Comparison of ENCODE assay signal across 29 cellular contexts in genomic region chr15:35142578-35142977, GRCh38. TPM values are rescaled to one million over a fixed set of nuclear protein-coding genes. Genes with fewer than 3 reads are reported as not detected.
DNase-seq lines count a peak whose midpoint lies in the region; ATAC-seq, FAIRE-seq and TF ChIP-seq lines count a peak whose summit lies in the region.
"Had no signal": no experiment of that assay in that cellular context is flagged by ENCODE, and none has a peak within 500 bp of the region (broad histone marks: within the 10 kb centered on the region; RNA-seq: fewer than 3 reads in every experiment).

No MANE protein-coding gene starts in this region.

- WGBS in IMR-90 (ENCODE audit: extremely low coverage in 2 of 2, insufficient read length in 1 of 2), 2 experiments: no CpG with 5 or more reads among the region's 3 CpGs
- 33 to 91% methylated on average over 1 to 3 of the region's 3 CpGs for WGBS in endodermal cell (ENCODE audit: insufficient coverage in 1 of 2, insufficient read length in 1 of 2), 2 experiments

- TF ChIP-seq CTCF in IMR-90 (conservative IDR thresholded peaks at IDR 0.05; ENCODE audit: low read depth, low read length) (no peak), endodermal cell (conservative IDR thresholded peaks at IDR 0.05) (no peak), omental fat pad (IDR thresholded peaks at IDR 0.05) (no peak), gastrocnemius medialis (IDR thresholded peaks at IDR 0.05 in 4 of 5, conservative IDR thresholded peaks at IDR 0.05 in 1 of 5) (no peak)

- H2BK120ac ChIP-seq in IMR-90 (ENCODE audit: low read depth, low read length): peak overlapping the region; percentile 100

- CTCF ChIA-PET in IMR-90 (lab: Yijun Ruan, JAX): interaction anchor here (0.7 kb wide), 1 partner anchor 84 kb away, joined by 4 read pairs; no protein-coding TSS in a partner anchor

- peaks cover 3% of the 10 kb centered on the region for H3K4me1 Mint-ChIP-seq in endodermal cell
- H3K4me1 Mint-ChIP-seq: activated naive CD8-positive, alpha-beta T cell treated with anti-CD3 and anti-CD28 coated beads, Interleukin-2, amount 50 U/mL, for 24 hours; H9; immature natural killer cell had no signal

- H3K23ac ChIP-seq in IMR-90 (ENCODE audit: low read depth, low read length): peak overlapping the region; percentile 99

- H2BK20ac ChIP-seq in IMR-90 (ENCODE audit: low read depth, low read length): peak overlapping the region; percentile 99

- TF ChIP-seq RAD21 in IMR-90 (IDR thresholded peaks at IDR 0.05; ENCODE audit: low read length): no peak

- BruUV-seq in IMR-90 (replicated peaks; lab: Mats Ljungman, UMichigan): no TSS peak

- H3K79me1 ChIP-seq in IMR-90 (ENCODE audit: low read depth in 1 of 2, low read length in 2 of 2): no peaks in the 10 kb centered on the region

- H2BK15ac ChIP-seq in IMR-90 (ENCODE audit: low read depth, low read length): peak overlapping the region; percentile 100

- no peaks in the 10 kb centered on the region for H3K79me2 ChIP-seq in ACC112 (ENCODE audit: control insufficient read depth, insufficient read depth, low read length, unreplicated experiment)

- no peak overlapping the region for H3K4me3 Mint-ChIP-seq in endodermal cell
- H3K4me3 Mint-ChIP-seq: activated naive CD8-positive, alpha-beta T cell treated with anti-CD3 and anti-CD28 coated beads, Interleukin-2, amount 50 U/mL, for 24 hours; H9; immature natural killer cell; neural crest cell; WTC11 had no signal

- peak overlapping the region; percentile 77 for H2AFZ ChIP-seq in ACC112 (ENCODE audit: low read length, unreplicated experiment)
- peak overlapping the region; percentile 92 for H2AFZ ChIP-seq in IMR-90 (replicated peaks; ENCODE audit: low read length, poor library complexity)

- H3K9me3 Mint-ChIP-seq in endodermal cell: no peaks in the 10 kb centered on the region
- H3K9me3 Mint-ChIP-seq: activated naive CD8-positive, alpha-beta T cell treated with anti-CD3 and anti-CD28 coated beads, Interleukin-2, amount 50 U/mL, for 24 hours; neural crest cell had no signal

- H3K27me3 ChIP-seq in ACC112 (ENCODE audit: insufficient read depth, low read length) (no peaks in the 10 kb centered on the region), IMR-90 (ENCODE audit: control insufficient read depth, insufficient read depth, low read length) (no peaks in the 10 kb centered on the region), endodermal cell (ENCODE audit: control insufficient read depth, insufficient read depth, low read length, poor library complexity, severe bottlenecking) (no peaks in the 10 kb centered on the region), gastrocnemius medialis (no peaks in the 10 kb centered on the region)
- H3K27me3 ChIP-seq: cardiac muscle cell, stomach, upper lobe of left lung had no signal

- H2AK5ac ChIP-seq in IMR-90 (ENCODE audit: low read depth, low read length): peak overlapping the region; percentile 93

- H3K4ac ChIP-seq in IMR-90 (ENCODE audit: low read depth, low read length): peak overlapping the region; percentile 100

- peak overlapping the region; percentile 93 for H3K56ac ChIP-seq in IMR-90 (ENCODE audit: extremely low read depth, insufficient read depth, low read length)

- no peaks in the 10 kb centered on the region for H3K27me3 Mint-ChIP-seq in endodermal cell (ENCODE audit: insufficient read depth)
- H3K27me3 Mint-ChIP-seq: activated naive CD8-positive, alpha-beta T cell treated with anti-CD3 and anti-CD28 coated beads, Interleukin-2, amount 50 U/mL, for 24 hours had no signal

- H3K36me3 Mint-ChIP-seq in endodermal cell (ENCODE audit: low read depth): no peaks in the 10 kb centered on the region
- H3K36me3 Mint-ChIP-seq: immature natural killer cell had no signal

- no peak overlapping the region for H3K4me3 ChIP-seq in ACC112 (ENCODE audit: low read depth, low read length)
- no peak overlapping the region for H3K4me3 ChIP-seq in IMR-90 (ENCODE audit: insufficient read depth, low read depth, low read length)
- H3K4me3 ChIP-seq in endodermal cell (ENCODE audit: low read length): no peak overlapping the region
- H3K4me3 ChIP-seq in gastrocnemius medialis: no peak overlapping the region
- H3K4me3 ChIP-seq: cardiac muscle cell, stomach, upper lobe of left lung had no signal

- no peaks in the 10 kb centered on the region for H4K20me1 ChIP-seq in IMR-90 (ENCODE audit: insufficient read depth, low read length)

- peak overlapping the region; percentile 80 for H2AK9ac ChIP-seq in IMR-90 (replicated peaks; ENCODE audit: low read depth, low read length, poor library complexity)

- peak overlapping the region; percentile 76 for H3K4me2 ChIP-seq in IMR-90 (ENCODE audit: low read depth, low read length)

- 0 out of 2 replicates have a peak, but pooled peaks cover 2% of the 10 kb centered on the region for H3K9me3 ChIP-seq in IMR-90 (ENCODE audit: control insufficient read depth, insufficient read depth, low read length)
- no peaks in the 10 kb centered on the region for H3K9me3 ChIP-seq in endodermal cell (ENCODE audit: control insufficient read depth, low read length)
- no peaks in the 10 kb centered on the region for H3K9me3 ChIP-seq in gastrocnemius medialis
- H3K9me3 ChIP-seq: stomach, upper lobe of left lung had no signal

- peak overlapping the region; percentile 99 for H2BK5ac ChIP-seq in IMR-90 (ENCODE audit: low read depth, low read length, poor library complexity, severe bottlenecking)

- H3K36me3 ChIP-seq in ACC112 (ENCODE audit: insufficient read depth, low read length) (no peaks in the 10 kb centered on the region), IMR-90 (ENCODE audit: control insufficient read depth, insufficient read depth, low read length) (no peaks in the 10 kb centered on the region), endodermal cell (ENCODE audit: control insufficient read depth, insufficient read depth, low read length) (no peaks in the 10 kb centered on the region), gastrocnemius medialis (no peaks in the 10 kb centered on the region)
- H3K36me3 ChIP-seq: cardiac muscle cell, stomach, upper lobe of left lung had no signal

- peaks cover 11% of the 10 kb centered on the region for H3K9me1 ChIP-seq in IMR-90 (ENCODE audit: insufficient read depth, low read length)

- dilution Hi-C loops in IMR-90 (cut with HindIII; ENCODE audit: low sequenced_read_pairs, unreplicated experiment): no loop called here

- intact Hi-C loops in IMR-90 (cut with micrococcal nuclease): no loop called here
- intact Hi-C loops in gastrocnemius medialis (cut with DNase I; ENCODE audit: low total_unique reads): no loop called here

- no peak for FAIRE-seq in GM12891 (lab: Jason Lieb, UNC)
- FAIRE-seq: endothelial cell of umbilical vein had no signal

- H3K9ac ChIP-seq in IMR-90 (ENCODE audit: low read depth, low read length) (peak overlapping the region; percentile 77), endodermal cell (ENCODE audit: extremely low read depth, low read length, poor library complexity, severe bottlenecking) (no peak overlapping the region)

- H3K27ac Mint-ChIP-seq in endodermal cell: no peak overlapping the region
- H3K27ac Mint-ChIP-seq: activated naive CD8-positive, alpha-beta T cell treated with anti-CD3 and anti-CD28 coated beads, Interleukin-2, amount 50 U/mL, for 24 hours; H9; immature natural killer cell; WTC11 had no signal

- in situ Hi-C loops in IMR-90 (cut with MboI; ENCODE audit: low sequenced_read_pairs) (no loop called here), gastrocnemius medialis (cut with MboI; ENCODE audit: low sequenced_read_pairs in 4 of 4) (no loop called here)

- H4K91ac ChIP-seq in IMR-90 (ENCODE audit: insufficient read depth, low read depth, low read length): peak overlapping the region; percentile 100

- peak overlapping the region; percentile 95 for H3K27ac ChIP-seq in ACC112 (ENCODE audit: low read depth, low read length)
- peak overlapping the region; percentile 95 for H3K27ac ChIP-seq in IMR-90 (ENCODE audit: insufficient read depth, low read length)
- peak overlapping the region; percentile 13 for H3K27ac ChIP-seq in endodermal cell (ENCODE audit: low read depth, low read length)
- no peak overlapping the region for H3K27ac ChIP-seq in gastrocnemius medialis
- H3K27ac ChIP-seq: C4-2B, cardiac muscle cell, RWPE1 had no signal

- POLR2A ChIA-PET in IMR-90 (lab: Charles Lee; ENCODE audit: unreplicated experiment): no interaction called here

- peak overlapping the region; percentile 100 for H3K14ac ChIP-seq in IMR-90 (replicated peaks; ENCODE audit: low read depth, low read length)

- peak overlapping the region; percentile 100 for H3K18ac ChIP-seq in IMR-90 (ENCODE audit: low read depth, low read length)

- no peak for TF ChIP-seq POLR2A in IMR-90 (IDR thresholded peaks at IDR 0.05; ENCODE audit: low read depth, low read length)
- no peak for TF ChIP-seq POLR2A in gastrocnemius medialis (IDR thresholded peaks at IDR 0.05)
- TF ChIP-seq POLR2A in GM12891 (IDR thresholded peaks at IDR 0.05; ENCODE audit: low read depth, low read length): no peak

- peak overlapping the region; percentile 100 for H4K5ac ChIP-seq in IMR-90 (ENCODE audit: low read depth, low read length)

- H3K4me1 ChIP-seq in ACC112 (ENCODE audit: control insufficient read depth, insufficient read depth, low read length, unreplicated experiment) (peaks cover 27% of the 10 kb centered on the region), IMR-90 (ENCODE audit: control insufficient read depth, insufficient read depth, low read length) (peaks cover 16% of the 10 kb centered on the region), endodermal cell (ENCODE audit: control insufficient read depth, insufficient read depth, low read length) (no peaks in the 10 kb centered on the region), gastrocnemius medialis (no peaks in the 10 kb centered on the region)
- H3K4me1 ChIP-seq: stomach, upper lobe of left lung had no signal

- peak overlapping the region; percentile 95 to 99 for H4K8ac ChIP-seq in IMR-90 (ENCODE audit: low read depth in 2 of 2, low read length in 2 of 2)

- ATAC-seq in IMR-90 (ENCODE audit: low read depth) (peak; percentile 22), omental fat pad (ENCODE audit: low FRiP score) (peak; percentile 36), gastrocnemius medialis (no peak), HG03520 (IDR thresholded peaks at IDR 0.05; ENCODE audit: unreplicated experiment) (no peak)
- ATAC-seq: activated naive CD8-positive, alpha-beta T cell treated with anti-CD3 and anti-CD28 coated beads, Interleukin-2, amount 50 U/mL, for 24 hours; left ventricle myocardium superior; WTC11 had no signal

- DNase-seq in IMR-90 (peak; percentile 6), endodermal cell (peak; percentile 42), omental fat pad (ENCODE audit: low spot score) (no peak), gastrocnemius medialis (no peak), medulla oblongata (ENCODE audit: extremely low spot score) (no peak), GM12891 (ENCODE audit: insufficient read length, low spot score) (no peak)
- DNase-seq: activated CD4-positive, alpha-beta T cell treated with anti-CD3 and anti-CD28 coated beads, Interleukin-2, amount 50 U/mL, for 48 hours; activated gamma-delta T cell; activated naive CD8-positive, alpha-beta T cell treated with anti-CD3 and anti-CD28 coated beads, Interleukin-2, amount 50 U/mL, for 24 hours; H9; immature natural killer cell; left ventricle myocardium superior; NCI-H1694 treated with DMSO at 0.1 percent for 48 hours; NCI-H526; stimulated activated CD4-positive, alpha-beta T cell treated with anti-CD3 and anti-CD28 coated beads, Interleukin-4, amount 100 ng/mL, for 24 hours; stomach; T1000; upper lobe of left lung had no signal

RNA-seq across cellular contexts. Expression of gene NANOGP8, which starts 57.5 kb away (rescaled TPM):
- total RNA-seq in IMR-90 (2012; rRNA removed) (not detected in 2 replicates), endodermal cell (10 to 100 TPM in 1 of 2 donors, 1 to 10 TPM in 1; 1.5 to 47.2 TPM), omental fat pad (1 to 10 TPM in 1 of 4 donors, under 1 TPM in 2, not detected in 1; 0.65 to 1.3 (median 0.82) TPM), gastrocnemius medialis (not detected)
- not detected in 2 replicates for polyA plus RNA-seq in IMR-90 (2012; rRNA removed)
- not detected in 2 replicates for polyA plus RNA-seq in IMR-90 (2012; cell fraction: cytosol; rRNA removed)
- polyA plus RNA-seq in IMR-90 (2012; cell fraction: nucleus; rRNA removed; ENCODE audit: low replicate concordance): 0.17 TPM in 1 of 2 replicates, not detected in the other
- 9.1 TPM for polyA plus RNA-seq in endodermal cell (2013, experiment 1 of 2)
- polyA plus RNA-seq in endodermal cell (2013, experiment 2 of 2): 4.6 TPM
- not detected for polyA plus RNA-seq in GM12891 (2012; ENCODE audit: low read depth, missing spikeins)
- total RNA-seq: A673, cardiac muscle cell, dermis microvascular lymphatic vessel endothelial cell, endothelial cell of umbilical vein, HT-29, left ventricle myocardium superior, neural crest cell, stomach had no signal
- polyA plus RNA-seq: cardiac muscle cell, endothelial cell of umbilical vein, immature natural killer cell, stomach had no signal

Comparison
In these comparisons a context has a peak if more than half of its experiments do, and no peak if none do; other contexts are left out.
1. H3K27ac ChIP-seq: peak in ACC112 (single experiment), IMR-90 (single experiment) and endodermal cell (single experiment); none in gastrocnemius medialis (0 of 4).
2. ATAC-seq: peak in IMR-90 (single experiment) and omental fat pad (single experiment); none in gastrocnemius medialis (0 of 2) and HG03520 (single experiment).
3. DNase-seq: peak in IMR-90 (single experiment) and endodermal cell (single experiment); none in omental fat pad (single experiment), gastrocnemius medialis (0 of 2), medulla oblongata (single experiment) and GM12891 (single experiment).